ENCODE assay signal across 17 cellular contexts in the genomic region with DNA sequence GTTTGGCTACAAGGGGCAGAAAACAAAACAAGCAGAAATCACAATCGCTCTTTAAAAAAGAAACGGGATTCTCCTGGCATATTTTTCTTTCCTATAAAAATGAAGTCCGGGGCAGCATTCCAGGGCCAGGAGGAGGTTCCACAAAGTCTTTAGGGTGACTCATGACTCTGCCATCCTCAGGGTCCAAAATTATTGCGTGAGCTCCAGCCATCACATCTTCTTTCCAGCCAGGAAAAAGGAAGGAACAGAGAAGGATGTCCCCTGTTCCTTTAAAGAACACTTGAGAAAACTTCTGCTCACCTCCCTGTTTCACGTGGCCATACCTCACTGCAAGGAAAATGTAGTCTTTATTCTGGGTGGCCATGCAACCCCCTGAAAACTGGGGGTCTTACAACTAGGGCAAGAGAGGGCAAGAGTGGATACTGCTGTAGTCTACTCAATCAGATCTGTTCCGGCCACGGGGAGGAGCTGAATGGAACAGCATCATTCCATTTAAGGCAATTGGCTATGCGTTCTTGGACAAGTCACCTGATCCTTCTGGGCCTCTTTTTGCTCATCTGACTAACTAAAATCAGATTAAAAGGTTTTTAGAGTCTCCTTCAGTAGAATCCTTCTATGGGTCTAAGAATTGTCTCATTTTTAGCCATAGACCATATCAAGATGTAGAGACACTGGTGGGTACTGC.
DNase-seq lines count a peak whose midpoint lies in the region; ATAC-seq, FAIRE-seq and TF ChIP-seq lines count a peak whose summit lies in the region.
"Had no signal": no experiment of that assay in that cellular context is flagged by ENCODE, and none has a peak within 500 bp of the region (broad histone marks: within the 10 kb centered on the region; RNA-seq: fewer than 3 reads in every experiment).

No MANE protein-coding gene starts in this region.

- peak overlapping the region; percentile 29 for H3K4me2 ChIP-seq in OCI-LY3 (ENCODE audit: low read length)

- peak overlapping the region; percentile 4; the same call in 1 of the 2 replicates for H3K9ac ChIP-seq in OCI-LY3 (ENCODE audit: low read length)

- FAIRE-seq in D721Med (lab: Jason Lieb, UNC): no peak
- FAIRE-seq: endometrium, keratinocyte had no signal

- H3K27me3 Mint-ChIP-seq in memory B cell: no peaks in the 10 kb centered on the region

- in situ Hi-C loops in KBM-7 (cut with MboI; ENCODE audit: low pct_unique_long_range_greater_than_20kb, low sequenced_read_pairs): loop anchor here (10.0 kb wide), 1 partner anchor 91 kb away; no protein-coding TSS in a partner anchor

- TF ChIP-seq CTCF in D721Med (IDR thresholded peaks at IDR 0.05; ENCODE audit: insufficient read depth, missing control alignments) (no peak), OCI-LY3 (IDR thresholded peaks at IDR 0.05; ENCODE audit: low read depth, low read length) (no peak)

- peak overlapping the region; percentile 6; the same call in 1 of the 2 replicates for H3K27ac ChIP-seq in OCI-LY3 (ENCODE audit: low read length)

- peaks cover 74% of the 10 kb centered on the region for H3K4me1 ChIP-seq in OCI-LY3 (ENCODE audit: low read length)

- ATAC-seq in GM21825 (IDR thresholded peaks at IDR 0.05; ENCODE audit: unreplicated experiment): peak; percentile 2
- ATAC-seq in memory B cell (ENCODE audit: low read depth): no peak

- peaks cover 6% of the 10 kb centered on the region; the same call in 1 of the 2 replicates for H3K9me3 ChIP-seq in OCI-LY3 (ENCODE audit: insufficient read depth, low read length)

- peaks cover 51% of the 10 kb centered on the region for H3K4me1 Mint-ChIP-seq in memory B cell

- H3K4me3 Mint-ChIP-seq in memory B cell: peak overlapping the region; percentile 68

- H3K27ac Mint-ChIP-seq in memory B cell: peak overlapping the region; percentile 67

- H3K36me3 ChIP-seq in OCI-LY3 (replicated peaks; ENCODE audit: low read depth, low read length): peaks cover 7% of the 10 kb centered on the region

- H3K27me3 ChIP-seq in OCI-LY3 (ENCODE audit: low read depth, low read length): peaks cover 46% of the 10 kb centered on the region

- H3K9me3 Mint-ChIP-seq in memory B cell: no peaks in the 10 kb centered on the region

- H2AFZ ChIP-seq in OCI-LY3 (ENCODE audit: low read depth, low read length): no peak overlapping the region

- H3K4me3 ChIP-seq in OCI-LY3 (ENCODE audit: low read length): no peak overlapping the region

- DNase-seq in D721Med (ENCODE audit: insufficient read length, low spot score) (peak; percentile 9), memory B cell (ENCODE audit: low spot score in 2 of 2) (no peak), NCI-H82 treated with DMSO at 0.1 percent for 48 hours (lab: John Stamatoyannopoulos, UW; ENCODE audit: unreplicated experiment) (no peak), KBM-7 (no peak), inferior parietal cortex (ENCODE audit: extremely low spot score) (no peak), NCI-H510A (lab: John Stamatoyannopoulos, UW) (no peak)
- DNase-seq: activated CD4-positive, alpha-beta T cell treated with anti-CD3 and anti-CD28 coated beads, Interleukin-2, amount 50 U/mL, for 1 hour; activated gamma-delta T cell; GOT3; NCI-H1436; NCI-H510A treated with DMSO at 0.1 percent for 48 hours; stimulated activated CD4-positive, alpha-beta T cell treated with anti-CD3 and anti-CD28 coated beads, Interleukin-4, amount 100 ng/mL, for 4 hours; stimulated activated naive CD4-positive, alpha-beta T cell treated with Interleukin-2 at 50 U/mL for 16 hours had no signal

- H3K36me3 Mint-ChIP-seq in memory B cell: no peaks in the 10 kb centered on the region

- H3K79me2 ChIP-seq in OCI-LY3 (ENCODE audit: low read length): no peaks in the 10 kb centered on the region

- no peaks in the 10 kb centered on the region for H4K20me1 ChIP-seq in OCI-LY3 (ENCODE audit: insufficient read depth, low read length)
